In the genomic region with DNA sequence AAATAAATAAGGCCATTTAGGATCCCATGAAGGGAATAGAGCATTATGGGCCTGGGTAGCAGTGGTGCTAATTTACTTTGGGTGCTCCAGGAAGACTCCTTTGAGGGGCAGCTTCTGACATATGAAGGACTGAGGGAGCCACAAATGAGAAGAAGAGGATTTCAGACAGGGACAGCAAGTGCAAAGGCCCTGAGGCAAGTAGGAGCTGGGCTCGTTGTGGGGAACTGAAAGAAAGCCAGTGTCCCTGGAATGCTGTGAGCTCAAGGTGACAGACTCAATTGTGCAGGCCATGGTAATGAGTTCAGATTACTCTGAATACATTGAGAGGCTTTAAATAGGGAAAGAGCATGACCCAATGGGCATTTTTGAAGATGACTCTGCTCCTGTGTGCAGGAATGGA, we compare ENCODE assay signal across 9 cellular contexts.
"Had no signal": no experiment of that assay in that cellular context is flagged by ENCODE, and none has a peak within 500 bp of the region (broad histone marks: within the 10 kb centered on the region; RNA-seq: fewer than 3 reads in every experiment).

No MANE protein-coding gene starts in this region.

- FAIRE-seq: H54, HepG2 had no signal

- H3K27ac ChIP-seq: GM23248, HL-60 had no signal

- H2AFZ ChIP-seq: GM23248 had no signal

- ATAC-seq: HepG2 had no signal

- H3K4me3 ChIP-seq: GM23248 had no signal

- DNase-seq: GM23248, GOT3, H9, HCEC 1CT, HFFc6, KG1 had no signal

- H3K9ac ChIP-seq: GM23248 had no signal
